In genomic region chr18:42298744-42299685, GRCh38 we compare ENCODE assay signal across 8 cellular contexts.
DNase-seq lines count a peak whose midpoint lies in the region; ATAC-seq and TF ChIP-seq lines count a peak whose summit lies in the region.

No MANE protein-coding gene starts in this region.

- peak overlapping the region in 3 of 4 donors; percentile 20 to 29 (median 24) for H3K4me3 ChIP-seq in stomach

- H3K4me1 ChIP-seq in stomach: peaks cover 0 to 10% (median 6%) of the 10 kb centered on the region in 4 donors

- H3K27ac Mint-ChIP-seq in naive thymus-derived CD8-positive, alpha-beta T cell: no peak overlapping the region

- H3K27me3 ChIP-seq in stomach: no peaks in the 10 kb centered on the region

- no peaks in the 10 kb centered on the region for H3K9me3 ChIP-seq in stomach

- TF ChIP-seq EP300 in stomach (IDR thresholded peaks at IDR 0.05): no peak

- H3K9me3 Mint-ChIP-seq in naive thymus-derived CD8-positive, alpha-beta T cell: no peaks in the 10 kb centered on the region

- 30 to 36% (median 32%) methylated on average over 15 of the region's 15 CpGs for WGBS in stomach, 5 donors

- no peak overlapping the region for H3K4me3 Mint-ChIP-seq in naive thymus-derived CD8-positive, alpha-beta T cell

- POLR2A ChIA-PET in naive thymus-derived CD8-positive, alpha-beta T cell (lab: Charles Lee): no interaction called here

- DNase-seq in DMS 273 treated with DMSO at 0.1 percent for 48 hours (lab: John Stamatoyannopoulos, UW) (peak; percentile 12), HS-5 (ENCODE audit: low read depth) (peak; percentile 37), NOMO-1 (lab: John Stamatoyannopoulos, UW; ENCODE audit: unreplicated experiment in 2 of 2) (peak; percentile 9 to 34), activated T-cell treated with anti-CD3 and anti-CD28 coated beads for 1 hour (ENCODE audit: low read depth) (peak; percentile 33), stomach (peak; percentile 79)
- peak; percentile 4 to 72 (median 36) for DNase-seq in naive thymus-derived CD8-positive, alpha-beta T cell

- ATAC-seq in GM21390 (IDR thresholded peaks at IDR 0.05; ENCODE audit: unreplicated experiment) (peak; percentile 97), esophagus mucosa (peak; percentile 56)
- ATAC-seq in naive thymus-derived CD8-positive, alpha-beta T cell: no peak

- peaks cover 0 to 12% (median 4%) of the 10 kb centered on the region in 5 donors for H3K27me3 Mint-ChIP-seq in naive thymus-derived CD8-positive, alpha-beta T cell

- no peak for TF ChIP-seq POLR2A in stomach (IDR thresholded peaks at IDR 0.05)

- no peaks in the 10 kb centered on the region for H3K4me1 Mint-ChIP-seq in naive thymus-derived CD8-positive, alpha-beta T cell

- H3K27ac ChIP-seq in stomach: peak overlapping the region in 1 of 5 donors; percentile 56

- H3K36me3 ChIP-seq in stomach: no peaks in the 10 kb centered on the region

- peak in 5 of 7 experiments; percentile 60 to 89 (median 84) for TF ChIP-seq CTCF in stomach (IDR thresholded peaks at IDR 0.05)

- intact Hi-C loops in stomach (cut with DNase I; ENCODE audit: low total_unique reads): loop anchor here (5.0 kb wide), 1 partner anchor 973 kb away; no protein-coding TSS in a partner anchor

- no peaks in the 10 kb centered on the region for H3K36me3 Mint-ChIP-seq in naive thymus-derived CD8-positive, alpha-beta T cell

Comparison
In these comparisons a context has a peak if more than half of its experiments do, and no peak if none do; other contexts are left out.
1. DNase-seq: peak in every context shown above with its lines; median percentile 79 in stomach; 37 in HS-5; 36 in naive thymus-derived CD8-positive, alpha-beta T cell; 33 in activated T-cell treated with anti-CD3 and anti-CD28 coated beads for 1 hour; 22 in NOMO-1; 12 in DMS 273 treated with DMSO at 0.1 percent for 48 hours.
2. ATAC-seq: peak in GM21390 (single experiment) and esophagus mucosa (single experiment); none in naive thymus-derived CD8-positive, alpha-beta T cell (0 of 2).